8 cellular contexts compared by ENCODE assay signal in genomic region chr19:49497047-49497789, GRCh38. TPM values are rescaled to one million over a fixed set of nuclear protein-coding genes. Genes with fewer than 3 reads are reported as not detected.
DNase-seq lines count a peak whose midpoint lies in the region; ATAC-seq, FAIRE-seq and TF ChIP-seq lines count a peak whose summit lies in the region.
"Had no signal": no experiment of that assay in that cellular context is flagged by ENCODE, and none has a peak within 500 bp of the region (broad histone marks: within the 10 kb centered on the region; RNA-seq: fewer than 3 reads in every experiment).

No MANE protein-coding gene starts in this region.

- H3K9me1 ChIP-seq in endothelial cell of umbilical vein (replicated peaks; ENCODE audit: control insufficient read depth, extremely low read depth, insufficient read depth, low read length): no peaks in the 10 kb centered on the region

- peaks cover 56% of the 10 kb centered on the region for H3K36me3 Mint-ChIP-seq in activated CD4-positive, alpha-beta memory T cell treated with anti-CD3 and anti-CD28 coated beads, Interleukin-2, amount 10 ng/mL, durations not matched to agents 7 days and 5 days (ENCODE audit: low read depth)

- peak overlapping the region; percentile 99 for H3K27ac Mint-ChIP-seq in activated CD4-positive, alpha-beta memory T cell treated with anti-CD3 and anti-CD28 coated beads, Interleukin-2, amount 10 ng/mL, durations not matched to agents 7 days and 5 days

- H3K4me1 ChIP-seq in endothelial cell of umbilical vein (ENCODE audit: control insufficient read depth, extremely low read depth, insufficient read depth, low read length): peaks cover 36% of the 10 kb centered on the region
- peaks cover 44% of the 10 kb centered on the region for H3K4me1 ChIP-seq in mucosa of stomach (ENCODE audit: control insufficient read depth, insufficient read depth, low read length)
- H3K4me1 ChIP-seq in thoracic aorta (ENCODE audit: control insufficient read depth in 1 of 2, low read depth in 2 of 2): peaks cover 20 to 44% of the 10 kb centered on the region in 2 donors

- H3K4me2 ChIP-seq in endothelial cell of umbilical vein (ENCODE audit: insufficient read depth, low read length): peak overlapping the region; percentile 90

- H3K9me3 Mint-ChIP-seq in activated CD4-positive, alpha-beta memory T cell treated with anti-CD3 and anti-CD28 coated beads, Interleukin-2, amount 10 ng/mL, durations not matched to agents 7 days and 5 days: no peaks in the 10 kb centered on the region

- DNase-seq in GM13976 (ENCODE audit: low spot score) (peak; percentile 61), NCI-H2196 (lab: John Stamatoyannopoulos, UW; ENCODE audit: unreplicated experiment) (peak; percentile 68), endothelial cell of umbilical vein (ENCODE audit: low read depth, low spot score) (peak; percentile 49), thoracic aorta (ENCODE audit: low spot score) (no peak), iPS-NIHi7 (ENCODE audit: extremely low spot score) (no peak)
- DNase-seq in activated CD4-positive, alpha-beta memory T cell treated with anti-CD3 and anti-CD28 coated beads, Interleukin-2, amount 10 ng/mL, durations not matched to agents 7 days and 5 days: peak; percentile 84

- H3K9me3 ChIP-seq in endothelial cell of umbilical vein (replicated peaks; ENCODE audit: control insufficient read depth, insufficient read depth, low read length): no peaks in the 10 kb centered on the region
- H3K9me3 ChIP-seq in mucosa of stomach (ENCODE audit: control insufficient read depth, low read length): no peaks in the 10 kb centered on the region
- no peaks in the 10 kb centered on the region for H3K9me3 ChIP-seq in thoracic aorta

- TSS peak; percentile 89 for BruUV-seq in endothelial cell of umbilical vein (replicated peaks; lab: Mats Ljungman, UMichigan)

- H4K20me1 ChIP-seq in endothelial cell of umbilical vein (replicated peaks; ENCODE audit: control insufficient read depth, extremely low read depth, insufficient read depth, low read length): peaks cover 3% of the 10 kb centered on the region

- CTCF ChIA-PET in activated CD4-positive, alpha-beta memory T cell treated with anti-CD3 and anti-CD28 coated beads, Interleukin-2, amount 10 ng/mL, durations not matched to agents 7 days and 5 days (lab: Charles Lee): interaction anchor here (1.0 to 2.3 kb wide), 6 partner anchors 9 to 52 kb away, joined by 3 to 8 read pairs (median 4); partner anchors contain the start of genes FLT3LG and RPL13A
- CTCF ChIA-PET in endothelial cell of umbilical vein (lab: Charles Lee): interaction anchor here (0.9 to 1.7 kb wide), 3 partner anchors 10 to 50 kb away, joined by 3 to 8 read pairs (median 4); no protein-coding TSS in a partner anchor

- peak overlapping the region; percentile 91 for H3K27ac ChIP-seq in endothelial cell of umbilical vein (ENCODE audit: insufficient read depth, low read depth, low read length)
- H3K27ac ChIP-seq in thoracic aorta: peak overlapping the region; percentile 93

- no peaks in the 10 kb centered on the region for H3K27me3 ChIP-seq in endothelial cell of umbilical vein (ENCODE audit: control insufficient read depth in 2 of 2, insufficient read depth in 2 of 2, low read length in 2 of 2)
- H3K27me3 ChIP-seq in mucosa of stomach (ENCODE audit: control insufficient read depth, insufficient read depth, low read length): no peaks in the 10 kb centered on the region
- H3K27me3 ChIP-seq in thoracic aorta (replicated peaks; ENCODE audit: insufficient read depth): no peaks in the 10 kb centered on the region

- peak overlapping the region; percentile 85 to 100 (median 97) for H3K4me3 ChIP-seq in endothelial cell of umbilical vein (replicated peaks in 1 of 3; ENCODE audit: insufficient read depth in 1 of 3, low read depth in 1 of 3, low read length in 3 of 3)
- peak overlapping the region; percentile 98 for H3K4me3 ChIP-seq in mucosa of stomach (ENCODE audit: low read length)
- peak overlapping the region; percentile 94 for H3K4me3 ChIP-seq in thoracic aorta

- TF ChIP-seq CTCF in GM13976 (IDR thresholded peaks at IDR 0.05; ENCODE audit: borderline replicate concordance, control extremely low read depth, extremely low read depth, insufficient read depth, missing control alignments) (no peak), endothelial cell of umbilical vein (IDR thresholded peaks at IDR 0.05; ENCODE audit: extremely low read depth in 1 of 2, insufficient read depth in 1 of 2, low read depth in 1 of 2, low read length in 2 of 2) (no peak), thoracic aorta (IDR thresholded peaks at IDR 0.05) (no peak)

- H3K9ac ChIP-seq in endothelial cell of umbilical vein (replicated peaks; ENCODE audit: extremely low read depth, insufficient read depth, low read length): peak overlapping the region; percentile 100
- peak overlapping the region; percentile 95 for H3K9ac ChIP-seq in mucosa of stomach (ENCODE audit: low read length)

- peak; percentile 93 for FAIRE-seq in endothelial cell of umbilical vein (lab: Jason Lieb, UNC)
- FAIRE-seq: islet of Langerhans had no signal

- intact Hi-C loops in endothelial cell of umbilical vein (cut with micrococcal nuclease): loop anchor here (2.0 to 5.0 kb wide), 2 partner anchors 144 to 310 kb away; partner anchors contain the start of gene RRAS

- no peaks in the 10 kb centered on the region for H3K27me3 Mint-ChIP-seq in activated CD4-positive, alpha-beta memory T cell treated with anti-CD3 and anti-CD28 coated beads, Interleukin-2, amount 10 ng/mL, durations not matched to agents 7 days and 5 days

- peaks cover 29% of the 10 kb centered on the region for H3K79me2 ChIP-seq in endothelial cell of umbilical vein (ENCODE audit: control insufficient read depth, insufficient read depth, low read length)

- H3K36me3 ChIP-seq in endothelial cell of umbilical vein (ENCODE audit: control insufficient read depth in 2 of 2, extremely low read depth in 1 of 2, insufficient read depth in 2 of 2, low read length in 2 of 2) (peaks cover 15 to 30% of the 10 kb centered on the region in 2 experiments), mucosa of stomach (ENCODE audit: control insufficient read depth, insufficient read depth, low read length) (peaks cover 23% of the 10 kb centered on the region), thoracic aorta (peaks cover 35% of the 10 kb centered on the region)

- dilution Hi-C loops in endothelial cell of umbilical vein (cut with MboI; ENCODE audit: extremely low pct_ligation_motif_present, low sequenced_read_pairs): no loop called here

- no peak for ATAC-seq in thoracic aorta (ENCODE audit: insufficient number of reproducible peaks, low FRiP score, low read depth)

- POLR2A ChIA-PET in activated CD4-positive, alpha-beta memory T cell treated with anti-CD3 and anti-CD28 coated beads, Interleukin-2, amount 10 ng/mL, durations not matched to agents 7 days and 5 days (lab: Charles Lee): interaction anchor here (0.5 to 3.6 kb wide), 10 partner anchors 24 to 167 kb away, joined by 3 to 27 read pairs (median 4); partner anchors contain the start of genes ALDH16A1, FLT3LG, PIH1D1 and RRAS
- POLR2A ChIA-PET in endothelial cell of umbilical vein (lab: Charles Lee): interaction anchor here (3.1 kb wide), 1 partner anchor 83 kb away, joined by 9 read pairs; the partner anchor contains the start of genes NOSIP and PRRG2

- in situ Hi-C loops in GM13976 (cut with MboI; ENCODE audit: low sequenced_read_pairs, unreplicated experiment): no loop called here

- H3K4me1 Mint-ChIP-seq in activated CD4-positive, alpha-beta memory T cell treated with anti-CD3 and anti-CD28 coated beads, Interleukin-2, amount 10 ng/mL, durations not matched to agents 7 days and 5 days: peaks cover 67% of the 10 kb centered on the region

- H2AFZ ChIP-seq in endothelial cell of umbilical vein (ENCODE audit: low read depth, low read length): no peak overlapping the region

- peak overlapping the region; percentile 98 for H3K4me3 Mint-ChIP-seq in activated CD4-positive, alpha-beta memory T cell treated with anti-CD3 and anti-CD28 coated beads, Interleukin-2, amount 10 ng/mL, durations not matched to agents 7 days and 5 days

- TF ChIP-seq POLR2A in endothelial cell of umbilical vein (IDR thresholded peaks at IDR 0.05; ENCODE audit: low read depth, low read length): no peak

RNA-seq across cellular contexts. Expression of gene RPS11, which starts 1.0 kb away (rescaled TPM):
- total RNA-seq in activated CD4-positive, alpha-beta memory T cell treated with anti-CD3 and anti-CD28 coated beads, Interleukin-2, amount 10 ng/mL, durations not matched to agents 7 days and 5 days: 1,000 to 10,000 TPM; 2,194 to 2,385 TPM
- 1,764 and 1,843 TPM in 2 replicates for total RNA-seq in endothelial cell of umbilical vein
- 4,411 and 4,760 TPM in 2 replicates for polyA plus RNA-seq in endothelial cell of umbilical vein
- polyA plus RNA-seq in endothelial cell of umbilical vein (2011; cell fraction: cytosol; rRNA removed): 6,177 and 6,852 TPM in 2 replicates
- 1,925 and 2,062 TPM in 2 replicates for polyA plus RNA-seq in endothelial cell of umbilical vein (2011; cell fraction: nucleus; rRNA removed)
- 2,412 and 4,545 TPM in 2 replicates for polyA plus RNA-seq in endothelial cell of umbilical vein (2012)
- 1,208 and 1,339 TPM in 2 replicates for polyA minus RNA-seq in endothelial cell of umbilical vein
- 679 TPM for polyA minus RNA-seq in endothelial cell of umbilical vein (2011; cell fraction: cytosol; rRNA and poly(A)+ RNA removed)
- polyA minus RNA-seq in endothelial cell of umbilical vein (2011; cell fraction: nucleus; rRNA and poly(A)+ RNA removed): 152 and 167 TPM in 2 replicates
- total RNA-seq in thoracic aorta: 1,000 to 10,000 TPM; 1,371 to 2,401 TPM

RNA-seq across cellular contexts. Expression of gene RPL13A, which starts 9.8 kb away (rescaled TPM):
- total RNA-seq in activated CD4-positive, alpha-beta memory T cell treated with anti-CD3 and anti-CD28 coated beads, Interleukin-2, amount 10 ng/mL, durations not matched to agents 7 days and 5 days: 1,000 to 10,000 TPM; 2,417 to 2,463 TPM
- total RNA-seq in endothelial cell of umbilical vein: 2,291 and 2,318 TPM in 2 replicates
- 4,148 and 5,694 TPM in 2 replicates for polyA plus RNA-seq in endothelial cell of umbilical vein
- 3,373 and 4,362 TPM in 2 replicates for polyA plus RNA-seq in endothelial cell of umbilical vein (2011; cell fraction: cytosol; rRNA removed)
- 1,170 and 1,607 TPM in 2 replicates for polyA plus RNA-seq in endothelial cell of umbilical vein (2011; cell fraction: nucleus; rRNA removed)
- 2,404 and 6,049 TPM in 2 replicates for polyA plus RNA-seq in endothelial cell of umbilical vein (2012)
- 1,194 and 1,533 TPM in 2 replicates for polyA minus RNA-seq in endothelial cell of umbilical vein
- polyA minus RNA-seq in endothelial cell of umbilical vein (2011; cell fraction: cytosol; rRNA and poly(A)+ RNA removed): 1,164 TPM
- polyA minus RNA-seq in endothelial cell of umbilical vein (2011; cell fraction: nucleus; rRNA and poly(A)+ RNA removed): 517 and 743 TPM in 2 replicates
- total RNA-seq in thoracic aorta: 1,000 to 10,000 TPM in 1 of 2 donors, 100 to 1,000 TPM in 1; 996 to 1,451 TPM

RNA-seq across cellular contexts. Expression of gene FCGRT, which starts 15.2 kb away (rescaled TPM):
- total RNA-seq in activated CD4-positive, alpha-beta memory T cell treated with anti-CD3 and anti-CD28 coated beads, Interleukin-2, amount 10 ng/mL, durations not matched to agents 7 days and 5 days: 10 to 100 TPM; 10.2 to 11.1 TPM
- 98.2 and 134 TPM in 2 replicates for total RNA-seq in endothelial cell of umbilical vein
- 197 and 215 TPM in 2 replicates for polyA plus RNA-seq in endothelial cell of umbilical vein
- 103 and 152 TPM in 2 replicates for polyA plus RNA-seq in endothelial cell of umbilical vein (2011; cell fraction: cytosol; rRNA removed)
- polyA plus RNA-seq in endothelial cell of umbilical vein (2011; cell fraction: nucleus; rRNA removed): 205 and 270 TPM in 2 replicates
- polyA plus RNA-seq in endothelial cell of umbilical vein (2012): 107 and 161 TPM in 2 replicates
- polyA minus RNA-seq in endothelial cell of umbilical vein: 82.9 and 90.9 TPM in 2 replicates
- not detected for polyA minus RNA-seq in endothelial cell of umbilical vein (2011; cell fraction: cytosol; rRNA and poly(A)+ RNA removed)
- polyA minus RNA-seq in endothelial cell of umbilical vein (2011; cell fraction: nucleus; rRNA and poly(A)+ RNA removed): 20.5 and 29.6 TPM in 2 replicates
- 100 to 1,000 TPM; 172 to 304 TPM for total RNA-seq in thoracic aorta

RNA-seq across cellular contexts. Expression of gene FLT3LG, which starts 23.2 kb away (rescaled TPM):
- total RNA-seq in activated CD4-positive, alpha-beta memory T cell treated with anti-CD3 and anti-CD28 coated beads, Interleukin-2, amount 10 ng/mL, durations not matched to agents 7 days and 5 days: 100 to 1,000 TPM; 187 to 197 TPM
- total RNA-seq in endothelial cell of umbilical vein (4.7 and 5.7 TPM in 2 replicates), thoracic aorta (1 to 10 TPM; 4.7 to 5.6 TPM)
- polyA plus RNA-seq in endothelial cell of umbilical vein: 5.0 and 5.6 TPM in 2 replicates
- polyA plus RNA-seq in endothelial cell of umbilical vein (2011; cell fraction: cytosol; rRNA removed): 2.2 and 2.6 TPM in 2 replicates
- 2.2 and 3.5 TPM in 2 replicates for polyA plus RNA-seq in endothelial cell of umbilical vein (2011; cell fraction: nucleus; rRNA removed)
- polyA plus RNA-seq in endothelial cell of umbilical vein (2012): 3.8 and 5.3 TPM in 2 replicates
- polyA minus RNA-seq in endothelial cell of umbilical vein: 0.53 and 1.4 TPM in 2 replicates
- polyA minus RNA-seq in endothelial cell of umbilical vein (2011; cell fraction: cytosol; rRNA and poly(A)+ RNA removed): 4.4 TPM
- 0.67 and 1.9 TPM in 2 replicates for polyA minus RNA-seq in endothelial cell of umbilical vein (2011; cell fraction: nucleus; rRNA and poly(A)+ RNA removed)

RNA-seq across cellular contexts. Expression of gene RCN3, which starts 30.6 kb away (rescaled TPM):
- total RNA-seq in activated CD4-positive, alpha-beta memory T cell treated with anti-CD3 and anti-CD28 coated beads, Interleukin-2, amount 10 ng/mL, durations not matched to agents 7 days and 5 days: 1 to 10 TPM; 1.8 to 2.0 TPM
- total RNA-seq in endothelial cell of umbilical vein (94.4 and 96.1 TPM in 2 replicates), thoracic aorta (100 to 1,000 TPM in 1 of 2 donors, 10 to 100 TPM in 1; 65.3 to 111 TPM)
- 52.7 and 68.3 TPM in 2 replicates for polyA plus RNA-seq in endothelial cell of umbilical vein
- 33.7 and 37.1 TPM in 2 replicates for polyA plus RNA-seq in endothelial cell of umbilical vein (2011; cell fraction: cytosol; rRNA removed)
- polyA plus RNA-seq in endothelial cell of umbilical vein (2011; cell fraction: nucleus; rRNA removed): 27.1 and 34.4 TPM in 2 replicates
- polyA plus RNA-seq in endothelial cell of umbilical vein (2012): 73.5 and 116 TPM in 2 replicates
- polyA minus RNA-seq in endothelial cell of umbilical vein: 18.1 and 19.8 TPM in 2 replicates
- not detected for polyA minus RNA-seq in endothelial cell of umbilical vein (2011; cell fraction: cytosol; rRNA and poly(A)+ RNA removed)
- 5.0 and 17.0 TPM in 2 replicates for polyA minus RNA-seq in endothelial cell of umbilical vein (2011; cell fraction: nucleus; rRNA and poly(A)+ RNA removed)

Comparison
In these comparisons a context has a peak if more than half of its experiments do, and no peak if none do; other contexts are left out.
1. DNase-seq: peak in GM13976 (single experiment), NCI-H2196 (single experiment), activated CD4-positive, alpha-beta memory T cell treated with anti-CD3 and anti-CD28 coated beads, Interleukin-2, amount 10 ng/mL, durations not matched to agents 7 days and 5 days (single experiment) and endothelial cell of umbilical vein (single experiment); none in thoracic aorta (single experiment) and iPS-NIHi7 (single experiment).
2. Peak in every context shown above with its lines, with median percentiles within 50 percentile points of each other: H3K4me3 ChIP-seq.